Comparison of ENCODE assay signal across 1 cellular context in the genomic region with DNA sequence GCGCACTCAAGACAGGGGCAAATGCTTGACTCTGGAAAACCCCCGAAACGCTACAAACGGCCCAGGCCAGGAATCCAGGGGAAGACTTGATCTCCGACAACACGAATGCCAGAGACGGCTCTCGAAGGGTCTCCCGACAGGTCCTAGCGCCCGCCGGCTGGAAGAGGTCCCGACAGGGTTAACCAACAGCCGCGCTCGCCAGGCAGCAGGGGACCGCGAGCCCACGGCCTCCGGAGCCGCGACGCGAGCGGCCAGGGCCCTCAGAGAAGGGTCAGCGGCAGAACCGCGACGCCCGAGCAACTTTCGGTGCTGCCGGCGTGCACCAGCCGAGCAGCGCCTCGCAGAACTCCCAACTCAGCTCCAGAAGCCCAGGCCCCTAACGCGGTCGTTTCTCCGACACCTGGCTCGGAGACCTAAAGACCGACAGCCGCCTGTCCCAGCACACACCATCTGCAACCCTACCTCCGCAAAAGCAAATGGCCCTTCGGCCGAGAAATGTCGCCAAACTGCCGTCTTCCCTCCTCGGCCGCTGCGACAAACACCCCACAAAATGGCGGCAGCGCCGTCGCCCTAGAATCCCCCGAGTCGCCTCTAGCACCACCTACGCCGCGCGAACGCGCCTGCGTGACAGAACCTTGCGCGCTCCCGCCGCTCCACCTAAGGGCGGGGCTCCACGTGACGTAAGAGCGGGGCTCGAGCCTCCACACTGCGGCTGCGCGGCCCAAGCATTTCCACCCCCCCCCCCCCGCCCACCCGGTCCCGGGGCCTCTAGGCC.
TF ChIP-seq lines count a peak whose summit lies in the region.

A gene (minus strand): TSS at position 567 of the 775 bp plus-strand sequence. CDS start 3,634 bp downstream, outside the sequence.

TF ChIP-seq in K562, 482 proteins besides CTCF, POLR2A, EP300 and RAD21 (continued from another document and continues in another):
- TF ChIP-seq, protein P1, sequence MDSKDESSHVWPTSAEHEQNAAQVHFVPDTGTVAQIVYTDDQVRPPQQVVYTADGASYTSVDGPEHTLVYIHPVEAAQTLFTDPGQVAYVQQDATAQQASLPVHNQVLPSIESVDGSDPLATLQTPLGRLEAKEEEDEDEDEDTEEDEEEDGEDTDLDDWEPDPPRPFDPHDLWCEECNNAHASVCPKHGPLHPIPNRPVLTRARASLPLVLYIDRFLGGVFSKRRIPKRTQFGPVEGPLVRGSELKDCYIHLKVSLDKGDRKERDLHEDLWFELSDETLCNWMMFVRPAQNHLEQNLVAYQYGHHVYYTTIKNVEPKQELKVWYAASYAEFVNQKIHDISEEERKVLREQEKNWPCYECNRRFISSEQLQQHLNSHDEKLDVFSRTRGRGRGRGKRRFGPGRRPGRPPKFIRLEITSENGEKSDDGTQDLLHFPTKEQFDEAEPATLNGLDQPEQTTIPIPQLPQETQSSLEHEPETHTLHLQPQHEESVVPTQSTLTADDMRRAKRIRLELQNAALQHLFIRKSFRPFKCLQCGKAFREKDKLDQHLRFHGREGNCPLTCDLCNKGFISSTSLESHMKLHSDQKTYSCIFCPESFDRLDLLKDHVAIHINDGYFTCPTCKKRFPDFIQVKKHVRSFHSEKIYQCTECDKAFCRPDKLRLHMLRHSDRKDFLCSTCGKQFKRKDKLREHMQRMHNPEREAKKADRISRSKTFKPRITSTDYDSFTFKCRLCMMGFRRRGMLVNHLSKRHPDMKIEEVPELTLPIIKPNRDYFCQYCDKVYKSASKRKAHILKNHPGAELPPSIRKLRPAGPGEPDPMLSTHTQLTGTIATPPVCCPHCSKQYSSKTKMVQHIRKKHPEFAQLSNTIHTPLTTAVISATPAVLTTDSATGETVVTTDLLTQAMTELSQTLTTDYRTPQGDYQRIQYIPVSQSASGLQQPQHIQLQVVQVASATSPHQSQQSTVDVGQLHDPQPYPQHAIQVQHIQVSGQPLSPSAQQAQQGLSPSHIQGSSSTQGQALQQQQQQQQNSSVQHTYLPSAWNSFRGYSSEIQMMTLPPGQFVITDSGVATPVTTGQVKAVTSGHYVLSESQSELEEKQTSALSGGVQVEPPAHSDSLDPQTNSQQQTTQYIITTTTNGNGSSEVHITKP (IDR thresholded peaks at IDR 0.05; ENCODE audit: partially characterized antibody) = peak; percentile 7
- TF ChIP-seq CREBBP (IDR thresholded peaks at IDR 0.05; ENCODE audit: low read depth, low read length) (no peak), SREBF2 (CRISPR knock-in tag; IDR thresholded peaks at IDR 0.05) (no peak), ZC3H8 (IDR thresholded peaks at IDR 0.05) (no peak), LEF1 (IDR thresholded peaks at IDR 0.05) (no peak), NBN (IDR thresholded peaks at IDR 0.05; ENCODE audit: low read depth) (no peak; the same call in 1 of the 2 replicates), SMAD3 (CRISPR knock-in tag; conservative IDR thresholded peaks at IDR 0.05) (no peak), ZNF274 (IDR thresholded peaks at IDR 0.05; ENCODE audit: borderline replicate concordance, low read depth, low read length) (no peak), PCBP2 (IDR thresholded peaks at IDR 0.05; ENCODE audit: low read depth, low read length, poor library complexity, severe bottlenecking) (no peak), HNRNPLL (IDR thresholded peaks at IDR 0.05; ENCODE audit: low read depth, low read length, poor library complexity, severe bottlenecking) (no peak), ZNF124 (CRISPR knock-in tag; IDR thresholded peaks at IDR 0.05) (0 out of 2 replicates have a peak, but pooled peaks have one; percentile 33), STAG1 (CRISPR knock-in tag; IDR thresholded peaks at IDR 0.05; ENCODE audit: borderline replicate concordance) (no peak), HCFC1 (IDR thresholded peaks at IDR 0.05; ENCODE audit: low read depth, low read length) (peak; percentile 40; the same call in 1 of the 2 replicates), TOE1 (IDR thresholded peaks at IDR 0.05; ENCODE audit: borderline replicate concordance) (peak; percentile 89), TOE1 (CRISPR knock-in tag; IDR thresholded peaks at IDR 0.05; ENCODE audit: borderline replicate concordance, low read depth) (no peak), GTF2A2 (tag; IDR thresholded peaks at IDR 0.05) (peak; percentile 76), ZNF445 (CRISPR knock-in tag; IDR thresholded peaks at IDR 0.05; ENCODE audit: low read depth) (no peak), POLR2AphosphoS5 (IDR thresholded peaks at IDR 0.05; ENCODE audit: control insufficient read depth, insufficient read depth, low read depth, low read length) (peak; percentile 83; the same call in 1 of the 2 replicates), ZNF41 (CRISPR knock-in tag; conservative IDR thresholded peaks at IDR 0.05) (no peak), NCOA1 (IDR thresholded peaks at IDR 0.05; ENCODE audit: low read depth) (peak; percentile 36; the same call in 1 of the 2 replicates), DDX20 (tag; IDR thresholded peaks at IDR 0.05; ENCODE audit: low read depth) (no peak), KLF13 (tag; IDR thresholded peaks at IDR 0.05; ENCODE audit: borderline replicate concordance, low read depth) (no peak), BCOR (IDR thresholded peaks at IDR 0.05) (peak; percentile 36), ZNF717 (CRISPR knock-in tag; IDR thresholded peaks at IDR 0.05) (no peak), HNRNPUL1 (IDR thresholded peaks at IDR 0.05; ENCODE audit: low read length) (no peak), ETV1 (tag; conservative IDR thresholded peaks at IDR 0.05; ENCODE audit: low read depth) (no peak), XRCC3 (IDR thresholded peaks at IDR 0.05) (no peak)
- TF ChIP-seq, protein P2, sequence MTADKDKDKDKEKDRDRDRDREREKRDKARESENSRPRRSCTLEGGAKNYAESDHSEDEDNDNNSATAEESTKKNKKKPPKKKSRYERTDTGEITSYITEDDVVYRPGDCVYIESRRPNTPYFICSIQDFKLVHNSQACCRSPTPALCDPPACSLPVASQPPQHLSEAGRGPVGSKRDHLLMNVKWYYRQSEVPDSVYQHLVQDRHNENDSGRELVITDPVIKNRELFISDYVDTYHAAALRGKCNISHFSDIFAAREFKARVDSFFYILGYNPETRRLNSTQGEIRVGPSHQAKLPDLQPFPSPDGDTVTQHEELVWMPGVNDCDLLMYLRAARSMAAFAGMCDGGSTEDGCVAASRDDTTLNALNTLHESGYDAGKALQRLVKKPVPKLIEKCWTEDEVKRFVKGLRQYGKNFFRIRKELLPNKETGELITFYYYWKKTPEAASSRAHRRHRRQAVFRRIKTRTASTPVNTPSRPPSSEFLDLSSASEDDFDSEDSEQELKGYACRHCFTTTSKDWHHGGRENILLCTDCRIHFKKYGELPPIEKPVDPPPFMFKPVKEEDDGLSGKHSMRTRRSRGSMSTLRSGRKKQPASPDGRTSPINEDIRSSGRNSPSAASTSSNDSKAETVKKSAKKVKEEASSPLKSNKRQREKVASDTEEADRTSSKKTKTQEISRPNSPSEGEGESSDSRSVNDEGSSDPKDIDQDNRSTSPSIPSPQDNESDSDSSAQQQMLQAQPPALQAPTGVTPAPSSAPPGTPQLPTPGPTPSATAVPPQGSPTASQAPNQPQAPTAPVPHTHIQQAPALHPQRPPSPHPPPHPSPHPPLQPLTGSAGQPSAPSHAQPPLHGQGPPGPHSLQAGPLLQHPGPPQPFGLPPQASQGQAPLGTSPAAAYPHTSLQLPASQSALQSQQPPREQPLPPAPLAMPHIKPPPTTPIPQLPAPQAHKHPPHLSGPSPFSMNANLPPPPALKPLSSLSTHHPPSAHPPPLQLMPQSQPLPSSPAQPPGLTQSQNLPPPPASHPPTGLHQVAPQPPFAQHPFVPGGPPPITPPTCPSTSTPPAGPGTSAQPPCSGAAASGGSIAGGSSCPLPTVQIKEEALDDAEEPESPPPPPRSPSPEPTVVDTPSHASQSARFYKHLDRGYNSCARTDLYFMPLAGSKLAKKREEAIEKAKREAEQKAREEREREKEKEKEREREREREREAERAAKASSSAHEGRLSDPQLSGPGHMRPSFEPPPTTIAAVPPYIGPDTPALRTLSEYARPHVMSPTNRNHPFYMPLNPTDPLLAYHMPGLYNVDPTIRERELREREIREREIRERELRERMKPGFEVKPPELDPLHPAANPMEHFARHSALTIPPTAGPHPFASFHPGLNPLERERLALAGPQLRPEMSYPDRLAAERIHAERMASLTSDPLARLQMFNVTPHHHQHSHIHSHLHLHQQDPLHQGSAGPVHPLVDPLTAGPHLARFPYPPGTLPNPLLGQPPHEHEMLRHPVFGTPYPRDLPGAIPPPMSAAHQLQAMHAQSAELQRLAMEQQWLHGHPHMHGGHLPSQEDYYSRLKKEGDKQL (CRISPR knock-in tag; IDR thresholded peaks at IDR 0.05; ENCODE audit: borderline replicate concordance) = no peak
- TF ChIP-seq, protein P3, sequence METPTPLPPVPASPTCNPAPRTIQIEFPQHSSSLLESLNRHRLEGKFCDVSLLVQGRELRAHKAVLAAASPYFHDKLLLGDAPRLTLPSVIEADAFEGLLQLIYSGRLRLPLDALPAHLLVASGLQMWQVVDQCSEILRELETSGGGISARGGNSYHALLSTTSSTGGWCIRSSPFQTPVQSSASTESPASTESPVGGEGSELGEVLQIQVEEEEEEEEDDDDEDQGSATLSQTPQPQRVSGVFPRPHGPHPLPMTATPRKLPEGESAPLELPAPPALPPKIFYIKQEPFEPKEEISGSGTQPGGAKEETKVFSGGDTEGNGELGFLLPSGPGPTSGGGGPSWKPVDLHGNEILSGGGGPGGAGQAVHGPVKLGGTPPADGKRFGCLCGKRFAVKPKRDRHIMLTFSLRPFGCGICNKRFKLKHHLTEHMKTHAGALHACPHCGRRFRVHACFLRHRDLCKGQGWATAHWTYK (CRISPR knock-in tag; IDR thresholded peaks at IDR 0.05) = 0 out of 2 replicates have a peak, but pooled peaks have one; percentile 44
- TF ChIP-seq, protein P4, sequence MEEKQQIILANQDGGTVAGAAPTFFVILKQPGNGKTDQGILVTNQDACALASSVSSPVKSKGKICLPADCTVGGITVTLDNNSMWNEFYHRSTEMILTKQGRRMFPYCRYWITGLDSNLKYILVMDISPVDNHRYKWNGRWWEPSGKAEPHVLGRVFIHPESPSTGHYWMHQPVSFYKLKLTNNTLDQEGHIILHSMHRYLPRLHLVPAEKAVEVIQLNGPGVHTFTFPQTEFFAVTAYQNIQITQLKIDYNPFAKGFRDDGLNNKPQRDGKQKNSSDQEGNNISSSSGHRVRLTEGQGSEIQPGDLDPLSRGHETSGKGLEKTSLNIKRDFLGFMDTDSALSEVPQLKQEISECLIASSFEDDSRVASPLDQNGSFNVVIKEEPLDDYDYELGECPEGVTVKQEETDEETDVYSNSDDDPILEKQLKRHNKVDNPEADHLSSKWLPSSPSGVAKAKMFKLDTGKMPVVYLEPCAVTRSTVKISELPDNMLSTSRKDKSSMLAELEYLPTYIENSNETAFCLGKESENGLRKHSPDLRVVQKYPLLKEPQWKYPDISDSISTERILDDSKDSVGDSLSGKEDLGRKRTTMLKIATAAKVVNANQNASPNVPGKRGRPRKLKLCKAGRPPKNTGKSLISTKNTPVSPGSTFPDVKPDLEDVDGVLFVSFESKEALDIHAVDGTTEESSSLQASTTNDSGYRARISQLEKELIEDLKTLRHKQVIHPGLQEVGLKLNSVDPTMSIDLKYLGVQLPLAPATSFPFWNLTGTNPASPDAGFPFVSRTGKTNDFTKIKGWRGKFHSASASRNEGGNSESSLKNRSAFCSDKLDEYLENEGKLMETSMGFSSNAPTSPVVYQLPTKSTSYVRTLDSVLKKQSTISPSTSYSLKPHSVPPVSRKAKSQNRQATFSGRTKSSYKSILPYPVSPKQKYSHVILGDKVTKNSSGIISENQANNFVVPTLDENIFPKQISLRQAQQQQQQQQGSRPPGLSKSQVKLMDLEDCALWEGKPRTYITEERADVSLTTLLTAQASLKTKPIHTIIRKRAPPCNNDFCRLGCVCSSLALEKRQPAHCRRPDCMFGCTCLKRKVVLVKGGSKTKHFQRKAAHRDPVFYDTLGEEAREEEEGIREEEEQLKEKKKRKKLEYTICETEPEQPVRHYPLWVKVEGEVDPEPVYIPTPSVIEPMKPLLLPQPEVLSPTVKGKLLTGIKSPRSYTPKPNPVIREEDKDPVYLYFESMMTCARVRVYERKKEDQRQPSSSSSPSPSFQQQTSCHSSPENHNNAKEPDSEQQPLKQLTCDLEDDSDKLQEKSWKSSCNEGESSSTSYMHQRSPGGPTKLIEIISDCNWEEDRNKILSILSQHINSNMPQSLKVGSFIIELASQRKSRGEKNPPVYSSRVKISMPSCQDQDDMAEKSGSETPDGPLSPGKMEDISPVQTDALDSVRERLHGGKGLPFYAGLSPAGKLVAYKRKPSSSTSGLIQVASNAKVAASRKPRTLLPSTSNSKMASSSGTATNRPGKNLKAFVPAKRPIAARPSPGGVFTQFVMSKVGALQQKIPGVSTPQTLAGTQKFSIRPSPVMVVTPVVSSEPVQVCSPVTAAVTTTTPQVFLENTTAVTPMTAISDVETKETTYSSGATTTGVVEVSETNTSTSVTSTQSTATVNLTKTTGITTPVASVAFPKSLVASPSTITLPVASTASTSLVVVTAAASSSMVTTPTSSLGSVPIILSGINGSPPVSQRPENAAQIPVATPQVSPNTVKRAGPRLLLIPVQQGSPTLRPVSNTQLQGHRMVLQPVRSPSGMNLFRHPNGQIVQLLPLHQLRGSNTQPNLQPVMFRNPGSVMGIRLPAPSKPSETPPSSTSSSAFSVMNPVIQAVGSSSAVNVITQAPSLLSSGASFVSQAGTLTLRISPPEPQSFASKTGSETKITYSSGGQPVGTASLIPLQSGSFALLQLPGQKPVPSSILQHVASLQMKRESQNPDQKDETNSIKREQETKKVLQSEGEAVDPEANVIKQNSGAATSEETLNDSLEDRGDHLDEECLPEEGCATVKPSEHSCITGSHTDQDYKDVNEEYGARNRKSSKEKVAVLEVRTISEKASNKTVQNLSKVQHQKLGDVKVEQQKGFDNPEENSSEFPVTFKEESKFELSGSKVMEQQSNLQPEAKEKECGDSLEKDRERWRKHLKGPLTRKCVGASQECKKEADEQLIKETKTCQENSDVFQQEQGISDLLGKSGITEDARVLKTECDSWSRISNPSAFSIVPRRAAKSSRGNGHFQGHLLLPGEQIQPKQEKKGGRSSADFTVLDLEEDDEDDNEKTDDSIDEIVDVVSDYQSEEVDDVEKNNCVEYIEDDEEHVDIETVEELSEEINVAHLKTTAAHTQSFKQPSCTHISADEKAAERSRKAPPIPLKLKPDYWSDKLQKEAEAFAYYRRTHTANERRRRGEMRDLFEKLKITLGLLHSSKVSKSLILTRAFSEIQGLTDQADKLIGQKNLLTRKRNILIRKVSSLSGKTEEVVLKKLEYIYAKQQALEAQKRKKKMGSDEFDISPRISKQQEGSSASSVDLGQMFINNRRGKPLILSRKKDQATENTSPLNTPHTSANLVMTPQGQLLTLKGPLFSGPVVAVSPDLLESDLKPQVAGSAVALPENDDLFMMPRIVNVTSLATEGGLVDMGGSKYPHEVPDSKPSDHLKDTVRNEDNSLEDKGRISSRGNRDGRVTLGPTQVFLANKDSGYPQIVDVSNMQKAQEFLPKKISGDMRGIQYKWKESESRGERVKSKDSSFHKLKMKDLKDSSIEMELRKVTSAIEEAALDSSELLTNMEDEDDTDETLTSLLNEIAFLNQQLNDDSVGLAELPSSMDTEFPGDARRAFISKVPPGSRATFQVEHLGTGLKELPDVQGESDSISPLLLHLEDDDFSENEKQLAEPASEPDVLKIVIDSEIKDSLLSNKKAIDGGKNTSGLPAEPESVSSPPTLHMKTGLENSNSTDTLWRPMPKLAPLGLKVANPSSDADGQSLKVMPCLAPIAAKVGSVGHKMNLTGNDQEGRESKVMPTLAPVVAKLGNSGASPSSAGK (IDR thresholded peaks at IDR 0.05) = no peak
- TF ChIP-seq, protein P5, sequence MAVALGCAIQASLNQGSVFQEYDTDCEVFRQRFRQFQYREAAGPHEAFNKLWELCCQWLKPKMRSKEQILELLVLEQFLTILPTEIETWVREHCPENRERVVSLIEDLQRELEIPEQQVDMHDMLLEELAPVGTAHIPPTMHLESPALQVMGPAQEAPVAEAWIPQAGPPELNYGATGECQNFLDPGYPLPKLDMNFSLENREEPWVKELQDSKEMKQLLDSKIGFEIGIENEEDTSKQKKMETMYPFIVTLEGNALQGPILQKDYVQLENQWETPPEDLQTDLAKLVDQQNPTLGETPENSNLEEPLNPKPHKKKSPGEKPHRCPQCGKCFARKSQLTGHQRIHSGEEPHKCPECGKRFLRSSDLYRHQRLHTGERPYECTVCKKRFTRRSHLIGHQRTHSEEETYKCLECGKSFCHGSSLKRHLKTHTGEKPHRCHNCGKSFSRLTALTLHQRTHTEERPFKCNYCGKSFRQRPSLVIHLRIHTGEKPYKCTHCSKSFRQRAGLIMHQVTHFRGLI (CRISPR knock-in tag; IDR thresholded peaks at IDR 0.05) = no peak
